ENCODE assay signal across 22 cellular contexts in genomic region chr11:58928691-58929090, GRCh38. TPM values are rescaled to one million over a fixed set of nuclear protein-coding genes. Genes with fewer than 3 reads are reported as not detected.
DNase-seq lines count a peak whose midpoint lies in the region; TF ChIP-seq lines count a peak whose summit lies in the region.
"Had no signal": no experiment of that assay in that cellular context is flagged by ENCODE, and none has a peak within 500 bp of the region (broad histone marks: within the 10 kb centered on the region; RNA-seq: fewer than 3 reads in every experiment).

No MANE protein-coding gene starts in this region.

- H3K9me3 ChIP-seq in hepatocyte (ENCODE audit: low read depth): no peaks in the 10 kb centered on the region

- DNase-seq in NCI-H146 (lab: John Stamatoyannopoulos, UW): peak; percentile 24
- no peak for DNase-seq in NCI-H146 treated with DMSO at 0.1 percent for 48 hours (lab: John Stamatoyannopoulos, UW; ENCODE audit: unreplicated experiment)
- DNase-seq in NCI-H748 (lab: John Stamatoyannopoulos, UW; ENCODE audit: unreplicated experiment): peak; percentile 88
- DNase-seq in hepatocyte (ENCODE audit: low spot score): peak; percentile 46
- peak; percentile 83 for DNase-seq in renal cortical epithelial cell (ENCODE audit: low read depth)
- no peak for DNase-seq in activated gamma-delta T cell treated with Interleukin-2 at 50 U/mL for 16 hours
- no peak for DNase-seq in OCI-M1 (lab: John Stamatoyannopoulos, UW)
- DNase-seq in NK-92 (lab: John Stamatoyannopoulos, UW; ENCODE audit: unreplicated experiment): no peak
- DNase-seq: activated CD4-positive, alpha-beta T cell treated with anti-CD3 and anti-CD28 coated beads, Interleukin-2, amount 50 U/mL, for 1 hour; caudate nucleus; foreskin keratinocyte; hypothalamus; naive thymus-derived CD8-positive, alpha-beta T cell; NCI-H2171; stimulated activated CD8-positive, alpha-beta memory T cell treated with anti-CD3 and anti-CD28 coated beads, Interleukin-4, amount 100 ng/mL, for 48 hours had no signal

- H3K27ac ChIP-seq in hepatocyte: peak overlapping the region; percentile 91
- H3K27ac ChIP-seq: epithelial cell of prostate, foreskin keratinocyte, HL-60, RWPE1 had no signal

- H3K4me3 ChIP-seq in hepatocyte: no peak overlapping the region
- H3K4me3 ChIP-seq: K562 had no signal

- H3K4me2 ChIP-seq in hepatocyte: peak overlapping the region; percentile 73

- H3K36me3 ChIP-seq in hepatocyte (replicated peaks; ENCODE audit: insufficient read depth, low read depth): no peaks in the 10 kb centered on the region

- peaks cover 3% of the 10 kb centered on the region for H3K79me2 ChIP-seq in hepatocyte

- no peaks in the 10 kb centered on the region for H3K9me2 ChIP-seq in hepatocyte (replicated peaks; ENCODE audit: insufficient read depth)

- no peak overlapping the region for H2AFZ ChIP-seq in hepatocyte

- TF ChIP-seq CTCF in hepatocyte (IDR thresholded peaks at IDR 0.05; ENCODE audit: poor library complexity): no peak

- no peaks in the 10 kb centered on the region for H4K20me1 ChIP-seq in hepatocyte (ENCODE audit: insufficient read depth, poor library complexity, severe bottlenecking)

- no peaks in the 10 kb centered on the region for H3K27me3 ChIP-seq in hepatocyte
- H3K27me3 ChIP-seq: foreskin keratinocyte had no signal

- H3K4me1 ChIP-seq in hepatocyte (ENCODE audit: insufficient read depth): peaks cover 27% of the 10 kb centered on the region
- H3K4me1 ChIP-seq: foreskin keratinocyte had no signal

RNA-seq across cellular contexts. Expression of gene GLYATL1, which starts 10.6 kb away (rescaled TPM):
- total RNA-seq in hepatocyte (34.1 and 46.7 TPM in 2 replicates), renal cortical epithelial cell (2.8 and 5.0 TPM in 2 replicates)
- 2.6 and 6.9 TPM in 2 replicates for polyA plus RNA-seq in hepatocyte
- total RNA-seq: dermis microvascular lymphatic vessel endothelial cell; K562; mesenteric fat pad; naive thymus-derived CD8-positive, alpha-beta T cell; subcutaneous adipose tissue had no signal
- polyA plus RNA-seq: K562; naive thymus-derived CD8-positive, alpha-beta T cell had no signal

Comparison
In these comparisons a context has a peak if more than half of its experiments do, and no peak if none do; other contexts are left out.
1. DNase-seq: peak in NCI-H146 (single experiment), NCI-H748 (single experiment), hepatocyte (single experiment) and renal cortical epithelial cell (single experiment); none in NCI-H146 treated with DMSO at 0.1 percent for 48 hours (single experiment), activated gamma-delta T cell treated with Interleukin-2 at 50 U/mL for 16 hours (single experiment), OCI-M1 (single experiment) and NK-92 (single experiment).